In the genomic region with DNA sequence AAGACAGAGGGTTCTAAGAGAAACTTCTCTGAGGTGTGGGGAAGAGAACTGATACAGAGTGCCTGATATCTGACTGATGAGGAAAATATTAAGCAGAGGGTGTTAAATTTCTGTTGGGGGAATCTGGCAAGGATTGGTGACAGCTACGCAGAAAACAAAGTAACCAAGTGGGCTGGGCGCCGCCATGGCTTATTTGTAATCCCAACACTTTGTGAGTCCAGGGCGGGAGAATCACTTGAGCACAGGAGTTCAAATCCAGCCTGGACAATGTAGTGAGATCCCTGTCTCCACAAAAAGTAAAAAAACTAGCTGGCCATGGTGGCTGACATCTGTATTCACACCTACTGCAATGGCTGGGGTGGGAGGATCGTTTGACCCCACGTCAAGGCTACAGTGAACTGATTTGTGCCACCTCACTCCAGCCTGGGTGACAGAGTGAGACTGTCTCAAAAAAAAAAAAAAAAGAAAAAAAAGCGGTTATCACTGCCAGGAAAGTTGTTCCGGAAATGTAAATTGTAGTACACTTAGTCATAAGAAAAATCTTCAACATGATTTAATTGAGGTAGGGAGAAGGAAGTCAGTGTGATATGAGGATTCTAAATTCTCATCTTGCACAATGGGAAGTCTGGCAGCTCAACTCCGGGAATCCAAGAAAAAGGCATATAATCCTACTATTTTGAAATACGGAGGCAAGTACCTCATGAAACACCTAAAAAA, we compare ENCODE assay signal across 1 cellular context.
TF ChIP-seq lines count a peak whose summit lies in the region.

No MANE protein-coding gene starts in this region.

TF ChIP-seq in K562, 482 proteins besides CTCF, POLR2A, EP300 and RAD21:
- peak; percentile 88 for TF ChIP-seq ZNF121 (CRISPR knock-in tag; conservative IDR thresholded peaks at IDR 0.05)
- 0 out of 2 replicates have a peak, but pooled peaks have one; percentile 16 for TF ChIP-seq SUPT5H (IDR thresholded peaks at IDR 0.05)
- no peak for TF ChIP-seq RBM22 (IDR thresholded peaks at IDR 0.05; ENCODE audit: low read depth, low read length, poor library complexity, severe bottlenecking)
- TF ChIP-seq, protein P1, sequence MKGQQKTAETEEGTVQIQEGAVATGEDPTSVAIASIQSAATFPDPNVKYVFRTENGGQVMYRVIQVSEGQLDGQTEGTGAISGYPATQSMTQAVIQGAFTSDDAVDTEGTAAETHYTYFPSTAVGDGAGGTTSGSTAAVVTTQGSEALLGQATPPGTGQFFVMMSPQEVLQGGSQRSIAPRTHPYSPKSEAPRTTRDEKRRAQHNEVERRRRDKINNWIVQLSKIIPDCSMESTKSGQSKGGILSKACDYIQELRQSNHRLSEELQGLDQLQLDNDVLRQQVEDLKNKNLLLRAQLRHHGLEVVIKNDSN (CRISPR knock-in tag; IDR thresholded peaks at IDR 0.05), result no peak
- TF ChIP-seq NFE2 (IDR thresholded peaks at IDR 0.05; ENCODE audit: low read depth), result no peak
- TF ChIP-seq, protein P2, sequence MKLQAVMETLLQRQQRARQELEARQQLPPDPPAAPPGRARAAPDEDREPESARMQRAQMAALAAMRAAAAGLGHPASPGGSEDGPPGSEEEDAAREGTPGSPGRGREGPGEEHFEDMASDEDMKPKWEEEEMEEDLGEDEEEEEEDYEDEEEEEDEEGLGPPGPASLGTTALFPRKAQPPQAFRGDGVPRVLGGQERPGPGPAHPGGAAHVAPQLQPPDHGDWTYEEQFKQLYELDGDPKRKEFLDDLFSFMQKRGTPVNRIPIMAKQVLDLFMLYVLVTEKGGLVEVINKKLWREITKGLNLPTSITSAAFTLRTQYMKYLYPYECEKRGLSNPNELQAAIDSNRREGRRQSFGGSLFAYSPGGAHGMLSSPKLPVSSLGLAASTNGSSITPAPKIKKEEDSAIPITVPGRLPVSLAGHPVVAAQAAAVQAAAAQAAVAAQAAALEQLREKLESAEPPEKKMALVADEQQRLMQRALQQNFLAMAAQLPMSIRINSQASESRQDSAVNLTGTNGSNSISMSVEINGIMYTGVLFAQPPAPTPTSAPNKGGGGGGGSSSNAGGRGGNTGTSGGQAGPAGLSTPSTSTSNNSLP (IDR thresholded peaks at IDR 0.05; ENCODE audit: borderline replicate concordance, low read depth, low read length), result no peak
